In genomic region chr6:137804647-137805046, GRCh38 we compare ENCODE assay signal across 16 cellular contexts.
DNase-seq lines count a peak whose midpoint lies in the region; ATAC-seq and TF ChIP-seq lines count a peak whose summit lies in the region.
"Had no signal": no experiment of that assay in that cellular context is flagged by ENCODE, and none has a peak within 500 bp of the region (broad histone marks: within the 10 kb centered on the region; RNA-seq: fewer than 3 reads in every experiment).

No MANE protein-coding gene starts in this region.

- no peak overlapping the region for H3K4ac ChIP-seq in neuronal stem cell (ENCODE audit: low read length)

- TF ChIP-seq POLR2A in sigmoid colon (IDR thresholded peaks at IDR 0.05), result no peak

- no peaks in the 10 kb centered on the region for H3K79me2 ChIP-seq in Karpas-422 (ENCODE audit: low read length)

- H3K4me1 ChIP-seq in right atrium auricular region (peaks cover 0 to 11% of the 10 kb centered on the region in 2 donors), sigmoid colon (peaks cover 0 to 50% (median 24%) of the 10 kb centered on the region in 4 donors), neuronal stem cell (ENCODE audit: control insufficient read depth in 2 of 2, insufficient read depth in 1 of 2, low read depth in 1 of 2, low read length in 2 of 2) (peaks cover 0 to 3% of the 10 kb centered on the region in 2 donors), Karpas-422 (ENCODE audit: low read length) (no peaks in the 10 kb centered on the region)

- TF ChIP-seq CTCF in right atrium auricular region (IDR thresholded peaks at IDR 0.05) (no peak), sigmoid colon (IDR thresholded peaks at IDR 0.05) (no peak)

- H3K4me1 Mint-ChIP-seq in activated CD4-positive, alpha-beta T cell treated with anti-CD3 and anti-CD28 coated beads, Interleukin-2, amount 10 ng/mL, durations not matched to agents 24 days and 14 days, result peaks cover 52% of the 10 kb centered on the region
- H3K4me1 Mint-ChIP-seq in activated CD4-positive, alpha-beta T cell treated with anti-CD3 and anti-CD28 coated beads, Interleukin-2, amount 10 ng/mL, durations not matched to agents 7 days and 5 days, result peaks cover 36% of the 10 kb centered on the region

- H3K79me1 ChIP-seq in neuronal stem cell (ENCODE audit: low read depth, low read length), result no peaks in the 10 kb centered on the region

- H3K27ac Mint-ChIP-seq in activated CD4-positive, alpha-beta T cell treated with anti-CD3 and anti-CD28 coated beads, Interleukin-2, amount 10 ng/mL, durations not matched to agents 24 days and 14 days, result peak overlapping the region; percentile 3
- no peak overlapping the region for H3K27ac Mint-ChIP-seq in activated CD4-positive, alpha-beta T cell treated with anti-CD3 and anti-CD28 coated beads, Interleukin-2, amount 10 ng/mL, durations not matched to agents 7 days and 5 days

- H3K27ac ChIP-seq in right atrium auricular region (peak overlapping the region; percentile 14 to 24), sigmoid colon (peak overlapping the region; percentile 33 to 81 (median 74)), neuronal stem cell (replicated peaks; ENCODE audit: low read length) (no peak overlapping the region), Karpas-422 (ENCODE audit: low read length) (no peak overlapping the region)
- H3K27ac ChIP-seq: brain microvascular endothelial cell, pancreas had no signal

- no peak overlapping the region for H3K23ac ChIP-seq in neuronal stem cell (ENCODE audit: low read depth, low read length, poor library complexity)

- TF ChIP-seq EP300 in sigmoid colon (IDR thresholded peaks at IDR 0.05), result peak; percentile 74 to 91 (median 86)

- H2BK12ac ChIP-seq in neuronal stem cell (ENCODE audit: low read length), result no peak overlapping the region

- H3K4me3 Mint-ChIP-seq in activated CD4-positive, alpha-beta T cell treated with anti-CD3 and anti-CD28 coated beads, Interleukin-2, amount 10 ng/mL, durations not matched to agents 24 days and 14 days, result no peak overlapping the region
- no peak overlapping the region for H3K4me3 Mint-ChIP-seq in activated CD4-positive, alpha-beta T cell treated with anti-CD3 and anti-CD28 coated beads, Interleukin-2, amount 10 ng/mL, durations not matched to agents 7 days and 5 days

- no peak overlapping the region for H3K14ac ChIP-seq in neuronal stem cell (ENCODE audit: low read length)

- H3K9me2 ChIP-seq in Karpas-422 (replicated peaks; ENCODE audit: insufficient read depth, low read length), result no peaks in the 10 kb centered on the region

- no peak overlapping the region for H3K18ac ChIP-seq in neuronal stem cell (ENCODE audit: low read length)

- no peak for DNase-seq in activated CD4-positive, alpha-beta T cell treated with anti-CD3 and anti-CD28 coated beads, Interleukin-2, amount 10 ng/mL, durations not matched to agents 24 days and 14 days
- DNase-seq in activated CD4-positive, alpha-beta T cell treated with anti-CD3 and anti-CD28 coated beads, Interleukin-2, amount 10 ng/mL, durations not matched to agents 7 days and 5 days, result no peak
- DNase-seq in amniotic epithelial cell (ENCODE audit: low read depth) (peak; percentile 97), right atrium auricular region (ENCODE audit: low spot score) (no peak), sigmoid colon (no peak), neuronal stem cell (ENCODE audit: low spot score) (no peak), Karpas-422 (no peak)
- DNase-seq: activated T-cell treated with anti-CD3 and anti-CD28 coated beads, Interleukin-2, amount 50 U/mL, for 1 hour; brain microvascular endothelial cell; effector CD8-positive, alpha-beta T cell; KBM-7; midbrain; NCI-H226; pancreas; SHP77 treated with DMSO at 0.1 percent for 48 hours had no signal

- H4K20me1 ChIP-seq in Karpas-422 (ENCODE audit: insufficient read depth, low read depth, low read length), result no peaks in the 10 kb centered on the region

- H3K36me3 ChIP-seq in right atrium auricular region (no peaks in the 10 kb centered on the region), sigmoid colon (no peaks in the 10 kb centered on the region), neuronal stem cell (replicated peaks in 1 of 2; ENCODE audit: control insufficient read depth in 2 of 2, insufficient read depth in 2 of 2, low read length in 2 of 2) (no peaks in the 10 kb centered on the region), Karpas-422 (ENCODE audit: insufficient read depth, low read length) (no peaks in the 10 kb centered on the region)
- H3K36me3 ChIP-seq: brain microvascular endothelial cell, pancreas had no signal

- H3K9me3 Mint-ChIP-seq in activated CD4-positive, alpha-beta T cell treated with anti-CD3 and anti-CD28 coated beads, Interleukin-2, amount 10 ng/mL, durations not matched to agents 24 days and 14 days, result peaks cover 17% of the 10 kb centered on the region
- H3K9me3 Mint-ChIP-seq in activated CD4-positive, alpha-beta T cell treated with anti-CD3 and anti-CD28 coated beads, Interleukin-2, amount 10 ng/mL, durations not matched to agents 7 days and 5 days, result peaks cover 9% of the 10 kb centered on the region

- peaks cover 6% of the 10 kb centered on the region for H3K36me3 Mint-ChIP-seq in activated CD4-positive, alpha-beta T cell treated with anti-CD3 and anti-CD28 coated beads, Interleukin-2, amount 10 ng/mL, durations not matched to agents 24 days and 14 days (ENCODE audit: low read depth)
- peaks cover 8% of the 10 kb centered on the region for H3K36me3 Mint-ChIP-seq in activated CD4-positive, alpha-beta T cell treated with anti-CD3 and anti-CD28 coated beads, Interleukin-2, amount 10 ng/mL, durations not matched to agents 7 days and 5 days (ENCODE audit: low read depth)

- H3K9ac ChIP-seq in neuronal stem cell (ENCODE audit: low read depth, low read length, poor library complexity) (no peak overlapping the region), Karpas-422 (ENCODE audit: low read length) (no peak overlapping the region)

- H2BK5ac ChIP-seq in neuronal stem cell (ENCODE audit: low read length), result no peak overlapping the region

- no peak overlapping the region for H2BK15ac ChIP-seq in neuronal stem cell (ENCODE audit: low read length)

- H3K4me2 ChIP-seq in neuronal stem cell (ENCODE audit: insufficient read depth, low read length, poor library complexity, severe bottlenecking) (no peak overlapping the region), Karpas-422 (ENCODE audit: low read depth, low read length, poor library complexity, severe bottlenecking) (no peak overlapping the region)

- H2BK120ac ChIP-seq in neuronal stem cell (ENCODE audit: low read depth, low read length), result no peak overlapping the region

- no peaks in the 10 kb centered on the region for H3K27me3 Mint-ChIP-seq in activated CD4-positive, alpha-beta T cell treated with anti-CD3 and anti-CD28 coated beads, Interleukin-2, amount 10 ng/mL, durations not matched to agents 24 days and 14 days
- H3K27me3 Mint-ChIP-seq in activated CD4-positive, alpha-beta T cell treated with anti-CD3 and anti-CD28 coated beads, Interleukin-2, amount 10 ng/mL, durations not matched to agents 7 days and 5 days, result no peaks in the 10 kb centered on the region

- H3K27me3 ChIP-seq in right atrium auricular region, result no peaks in the 10 kb centered on the region
- H3K27me3 ChIP-seq in sigmoid colon, result no peaks in the 10 kb centered on the region
- no peaks in the 10 kb centered on the region for H3K27me3 ChIP-seq in neuronal stem cell (ENCODE audit: control insufficient read depth in 3 of 3, insufficient read depth in 3 of 3, low read depth in 1 of 3, low read length in 3 of 3)
- no peaks in the 10 kb centered on the region for H3K27me3 ChIP-seq in Karpas-422 (ENCODE audit: low read length)
- H3K27me3 ChIP-seq: brain microvascular endothelial cell, pancreas had no signal

- ATAC-seq in GM21360 (IDR thresholded peaks at IDR 0.05; ENCODE audit: unreplicated experiment), result no peak

- POLR2A ChIA-PET in activated CD4-positive, alpha-beta T cell treated with anti-CD3 and anti-CD28 coated beads, Interleukin-2, amount 10 ng/mL, durations not matched to agents 7 days and 5 days (lab: Charles Lee), result no interaction called here

- no peak overlapping the region for H4K91ac ChIP-seq in neuronal stem cell (ENCODE audit: low read depth, low read length, poor library complexity)

- intact Hi-C loops in activated CD4-positive, alpha-beta T cell treated with anti-CD3 and anti-CD28 coated beads, Interleukin-2, amount 10 ng/mL, durations not matched to agents 24 days and 14 days (cut with micrococcal nuclease), result no loop called here
- intact Hi-C loops in sigmoid colon (cut with DNase I), result loop anchor here (5.0 kb wide), 1 partner anchor 138 kb away; no protein-coding TSS in a partner anchor

- CTCF ChIA-PET in activated CD4-positive, alpha-beta T cell treated with anti-CD3 and anti-CD28 coated beads, Interleukin-2, amount 10 ng/mL, durations not matched to agents 7 days and 5 days (lab: Charles Lee), result interaction anchor here (0.8 to 1.9 kb wide), 3 partner anchors 8 to 68 kb away, joined by 3 to 10 read pairs (median 4); partner anchors contain the start of gene TNFAIP3

- no peak overlapping the region for H2AFZ ChIP-seq in neuronal stem cell (ENCODE audit: low read length)
- no peak overlapping the region for H2AFZ ChIP-seq in Karpas-422 (ENCODE audit: low read length)

- WGBS in sigmoid colon, 2 donors, result 32 to 38% methylated on average over 2 of the region's 2 CpGs
- no CpG with 5 or more reads among the region's 2 CpGs for WGBS in neuronal stem cell (ENCODE audit: extremely low coverage in 2 of 2, insufficient read length in 2 of 2, insufficient replicate concordance in 1 of 2), 2 donors

- no peak overlapping the region for H4K8ac ChIP-seq in neuronal stem cell (ENCODE audit: low read depth, low read length)

- H3K9me3 ChIP-seq in right atrium auricular region, result no peaks in the 10 kb centered on the region
- H3K9me3 ChIP-seq in sigmoid colon, result no peaks in the 10 kb centered on the region
- H3K9me3 ChIP-seq in neuronal stem cell (replicated peaks in 1 of 2; ENCODE audit: control insufficient read depth in 2 of 2, insufficient read depth in 1 of 2, low read depth in 1 of 2, low read length in 2 of 2), result no peaks in the 10 kb centered on the region
- H3K9me3 ChIP-seq in Karpas-422 (ENCODE audit: low read length), result no peaks in the 10 kb centered on the region
- H3K9me3 ChIP-seq: pancreas had no signal

- H3K4me3 ChIP-seq in right atrium auricular region, result no peak overlapping the region
- H3K4me3 ChIP-seq in sigmoid colon, result no peak overlapping the region
- H3K4me3 ChIP-seq in neuronal stem cell (ENCODE audit: low read length in 2 of 2), result no peak overlapping the region
- H3K4me3 ChIP-seq in Karpas-422 (ENCODE audit: low read length), result no peak overlapping the region
- H3K4me3 ChIP-seq: pancreas had no signal

- H2AK5ac ChIP-seq in neuronal stem cell (ENCODE audit: low read depth, low read length), result no peak overlapping the region

Comparison
In these comparisons a context has a peak if more than half of its experiments do, and no peak if none do; other contexts are left out.
1. H3K27ac ChIP-seq: peak in right atrium auricular region (2 of 2) and sigmoid colon (4 of 4); none in neuronal stem cell (single experiment) and Karpas-422 (single experiment).